8 cellular contexts compared by ENCODE assay signal in genomic region chr1:88683848-88684481, GRCh38. TPM values are rescaled to one million over a fixed set of nuclear protein-coding genes. Genes with fewer than 3 reads are reported as not detected.
DNase-seq lines count a peak whose midpoint lies in the region; ATAC-seq and TF ChIP-seq lines count a peak whose summit lies in the region.

Gene PKN2 (plus strand): TSS chr1:88684273. CDS start chr1:88684581, 308 bp downstream.

- no peaks in the 10 kb centered on the region for H3K4me1 ChIP-seq in IMR-90 (ENCODE audit: control insufficient read depth, insufficient read depth, low read length)
- H3K4me1 ChIP-seq in OCI-LY7 (ENCODE audit: insufficient read depth, low read length, poor library complexity, severe bottlenecking), result peaks cover 20% of the 10 kb centered on the region

- DNase-seq in DMS114 treated with DMSO at 0.1 percent for 48 hours (lab: John Stamatoyannopoulos, UW; ENCODE audit: unreplicated experiment), result peak; percentile 95
- DNase-seq in IMR-90, result peak; percentile 98
- peak; percentile 99 for DNase-seq in OCI-LY7 (ENCODE audit: low spot score)
- DNase-seq in activated T-cell treated with anti-CD3 and anti-CD28 coated beads for 1 hour (ENCODE audit: low read depth), result peak; percentile 96
- DNase-seq in endothelial cell (ENCODE audit: low spot score), result peak; percentile 98
- DNase-seq in midbrain (lab: John Stamatoyannopoulos, UW), result peak; percentile 97
- DNase-seq in stimulated activated CD8-positive, alpha-beta memory T cell treated with anti-CD3 and anti-CD28 coated beads, Interleukin-2, amount 100 ng/mL, for 1 hour (ENCODE audit: low read depth in 2 of 2), result peak; percentile 94 to 95

- dilution Hi-C loops in IMR-90 (cut with HindIII; ENCODE audit: low sequenced_read_pairs, unreplicated experiment), result no loop called here

- peak within 1 kb of the TSS; percentile 87 for H3K23ac ChIP-seq in IMR-90 (ENCODE audit: low read depth, low read length)

- ATAC-seq in GM21528 (IDR thresholded peaks at IDR 0.05; ENCODE audit: low FRiP score, unreplicated experiment), result peak; percentile 91
- peak; percentile 97 for ATAC-seq in IMR-90 (ENCODE audit: low read depth)

- 0 out of 2 replicates have a peak, but pooled peaks have one; percentile 6 for TF ChIP-seq RAD21 in IMR-90 (IDR thresholded peaks at IDR 0.05; ENCODE audit: low read length)

- CTCF ChIA-PET in IMR-90 (lab: Yijun Ruan, JAX) (interaction anchor here (1.0 to 2.6 kb wide), 4 partner anchors 10 to 28 kb away, joined by 4 to 10 read pairs (median 5); no protein-coding TSS in a partner anchor), OCI-LY7 (lab: Charles Lee; ENCODE audit: unreplicated experiment) (interaction anchor here (0.6 to 1.6 kb wide), 4 partner anchors 8 to 207 kb away, joined by 3 to 4 read pairs (median 3); partner anchors contain the start of gene GTF2B)

- peak within 1 kb of the TSS; percentile 34 for H4K5ac ChIP-seq in IMR-90 (ENCODE audit: low read depth, low read length)

- peak within 1 kb of the TSS; percentile 81 for H2AK9ac ChIP-seq in IMR-90 (replicated peaks; ENCODE audit: low read depth, low read length, poor library complexity)

- peak within 1 kb of the TSS; percentile 93 for H2AFZ ChIP-seq in IMR-90 (replicated peaks; ENCODE audit: low read length, poor library complexity)
- H2AFZ ChIP-seq in OCI-LY7 (ENCODE audit: low read length), result peak within 1 kb of the TSS; percentile 88

- H3K27ac ChIP-seq in IMR-90 (ENCODE audit: insufficient read depth, low read length) (peak within 1 kb of the TSS; percentile 86), OCI-LY7 (ENCODE audit: low read depth, low read length, poor library complexity, severe bottlenecking) (peak within 1 kb of the TSS; percentile 87)

- no peaks in the 10 kb centered on the region for H3K9me3 Mint-ChIP-seq in endothelial cell (ENCODE audit: unreplicated experiment)

- in situ Hi-C loops in IMR-90 (cut with MboI; ENCODE audit: low sequenced_read_pairs), result no loop called here

- peak within 1 kb of the TSS; percentile 44 to 90 for H4K8ac ChIP-seq in IMR-90 (ENCODE audit: low read depth in 2 of 2, low read length in 2 of 2)

- H2BK5ac ChIP-seq in IMR-90 (ENCODE audit: low read depth, low read length, poor library complexity, severe bottlenecking), result peak within 1 kb of the TSS; percentile 75

- peaks cover 7 to 25% of the 10 kb centered on the region in 2 experiments; a peak in 3 of 4 replicates for H3K79me1 ChIP-seq in IMR-90 (ENCODE audit: low read depth in 1 of 2, low read length in 2 of 2)

- peak within 1 kb of the TSS; percentile 90 for H3K56ac ChIP-seq in IMR-90 (ENCODE audit: extremely low read depth, insufficient read depth, low read length)

- 3% methylated on average over 8 of the region's 58 CpGs; no CpG with 5 or more reads in 1 of the 2 experiments for WGBS in IMR-90 (ENCODE audit: extremely low coverage in 2 of 2, insufficient read length in 1 of 2), 2 experiments

- H2BK20ac ChIP-seq in IMR-90 (ENCODE audit: low read depth, low read length), result 0 out of 2 replicates have a peak within 1 kb of the TSS, but pooled peaks have one; percentile 12

- H3K27ac Mint-ChIP-seq in endothelial cell (ENCODE audit: unreplicated experiment), result peak within 1 kb of the TSS; percentile 96

- H3K4me2 ChIP-seq in IMR-90 (ENCODE audit: low read depth, low read length), result peak within 1 kb of the TSS; percentile 90
- peak within 1 kb of the TSS; percentile 98 for H3K4me2 ChIP-seq in OCI-LY7 (ENCODE audit: low read length)

- no peak within 1 kb of the TSS; the same call in 1 of the 2 replicates for H2AK5ac ChIP-seq in IMR-90 (ENCODE audit: low read depth, low read length)

- H3K27me3 ChIP-seq in IMR-90 (ENCODE audit: control insufficient read depth, insufficient read depth, low read length), result no peaks in the 10 kb centered on the region

- H3K9me1 ChIP-seq in IMR-90 (ENCODE audit: insufficient read depth, low read length), result no peaks in the 10 kb centered on the region

- H3K79me2 ChIP-seq in OCI-LY7 (ENCODE audit: insufficient read depth, low read depth, low read length), result peaks cover 51% of the 10 kb centered on the region

- no peaks in the 10 kb centered on the region for H3K36me3 ChIP-seq in IMR-90 (ENCODE audit: control insufficient read depth, insufficient read depth, low read length)
- H3K36me3 ChIP-seq in OCI-LY7 (ENCODE audit: insufficient read depth, low read length), result peaks cover 19% of the 10 kb centered on the region

- BruUV-seq in IMR-90 (replicated peaks; lab: Mats Ljungman, UMichigan) (no TSS peak), OCI-LY7 (replicated peaks; lab: Mats Ljungman, UMichigan) (no TSS peak)

- POLR2A ChIA-PET in IMR-90 (lab: Charles Lee; ENCODE audit: unreplicated experiment) (interaction anchor here (0.6 to 0.7 kb wide), 2 partner anchors 10 to 1344 kb away, joined by 5 to 8 read pairs; no protein-coding TSS in a partner anchor), OCI-LY7 (lab: Charles Lee) (interaction anchor here (0.6 to 5.9 kb wide), 23 partner anchors 9 to 1250 kb away, joined by 3 to 43 read pairs (median 5); partner anchors contain the start of gene GTF2B)

- peak within 1 kb of the TSS; percentile 86 for H3K4ac ChIP-seq in IMR-90 (ENCODE audit: low read depth, low read length)

- peak within 1 kb of the TSS; percentile 75 for H3K4me3 ChIP-seq in IMR-90 (ENCODE audit: insufficient read depth, low read depth, low read length)
- peak within 1 kb of the TSS; percentile 90 for H3K4me3 ChIP-seq in OCI-LY7 (ENCODE audit: low read depth, low read length, poor library complexity, severe bottlenecking)

- no peaks in the 10 kb centered on the region for H3K9me2 ChIP-seq in OCI-LY7 (ENCODE audit: insufficient read depth, low read length)

- no peaks in the 10 kb centered on the region for H3K27me3 Mint-ChIP-seq in endothelial cell (ENCODE audit: unreplicated experiment)

- TF ChIP-seq CTCF in IMR-90 (conservative IDR thresholded peaks at IDR 0.05; ENCODE audit: low read depth, low read length) (peak; percentile 31), OCI-LY7 (conservative IDR thresholded peaks at IDR 0.05; ENCODE audit: low read length) (no peak), endothelial cell (IDR thresholded peaks at IDR 0.05; ENCODE audit: unreplicated experiment) (peak; percentile 16)

- peak within 1 kb of the TSS; percentile 76 for H2BK120ac ChIP-seq in IMR-90 (ENCODE audit: low read depth, low read length)

- peak within 1 kb of the TSS; percentile 91 for H3K14ac ChIP-seq in IMR-90 (replicated peaks; ENCODE audit: low read depth, low read length)

- H2BK15ac ChIP-seq in IMR-90 (ENCODE audit: low read depth, low read length), result peak within 1 kb of the TSS; percentile 59; the same call in 2 of the 3 replicates

- H3K18ac ChIP-seq in IMR-90 (ENCODE audit: low read depth, low read length), result peak within 1 kb of the TSS; percentile 13

- no peaks in the 10 kb centered on the region for H3K9me3 ChIP-seq in IMR-90 (ENCODE audit: control insufficient read depth, insufficient read depth, low read length)
- no peaks in the 10 kb centered on the region for H3K9me3 ChIP-seq in OCI-LY7 (ENCODE audit: low read length)

- peak within 1 kb of the TSS; percentile 91 for H3K9ac ChIP-seq in IMR-90 (ENCODE audit: low read depth, low read length)

- peak; percentile 81 for TF ChIP-seq POLR2A in IMR-90 (IDR thresholded peaks at IDR 0.05; ENCODE audit: low read depth, low read length)

- H3K4me3 Mint-ChIP-seq in endothelial cell (ENCODE audit: unreplicated experiment), result peak within 1 kb of the TSS; percentile 99

- peak within 1 kb of the TSS; percentile 68 for H4K91ac ChIP-seq in IMR-90 (ENCODE audit: insufficient read depth, low read depth, low read length)

- H4K20me1 ChIP-seq in IMR-90 (ENCODE audit: insufficient read depth, low read length) (no peaks in the 10 kb centered on the region), OCI-LY7 (ENCODE audit: insufficient read depth, low read length) (peaks cover 27% of the 10 kb centered on the region)

- H3K36me3 Mint-ChIP-seq in endothelial cell (ENCODE audit: low read depth, unreplicated experiment), result no peaks in the 10 kb centered on the region

- intact Hi-C loops in IMR-90 (cut with micrococcal nuclease) (loop anchor here (2.0 kb wide), 2 partner anchors 47 to 193 kb away; no protein-coding TSS in a partner anchor), OCI-LY7 (cut with micrococcal nuclease; ENCODE audit: unreplicated experiment) (loop anchor here (1.0 to 2.0 kb wide), 2 partner anchors 207 to 1349 kb away; partner anchors contain the start of gene GTF2B)

- peaks cover 13% of the 10 kb centered on the region for H3K4me1 Mint-ChIP-seq in endothelial cell (ENCODE audit: unreplicated experiment)

TF ChIP-seq in IMR-90, 13 proteins besides CTCF, POLR2A, EP300 and RAD21 (continues in another document):
- TF ChIP-seq SMC3 (IDR thresholded peaks at IDR 0.05; ENCODE audit: low read depth, low read length) (no peak), MAZ (IDR thresholded peaks at IDR 0.05; ENCODE audit: borderline replicate concordance, low read depth, low read length) (peak; percentile 91; the same call in 1 of the 2 replicates), BHLHE40 (IDR thresholded peaks at IDR 0.05; ENCODE audit: low read depth, low read length) (peak; percentile 82), MXI1 (IDR thresholded peaks at IDR 0.05; ENCODE audit: borderline replicate concordance, low read depth, low read length) (peak; percentile 87; the same call in 1 of the 2 replicates), MAFK (IDR thresholded peaks at IDR 0.05; ENCODE audit: low read depth, low read length) (no peak), USF2 (IDR thresholded peaks at IDR 0.05; ENCODE audit: low read depth, low read length) (peak; percentile 98), CEBPB (IDR thresholded peaks at IDR 0.05; ENCODE audit: low read depth, low read length) (no peak)

RNA-seq across cellular contexts. Expression of gene PKN2, which starts in this region (rescaled TPM):
- total RNA-seq in IMR-90 (2012; rRNA removed) (22.2 and 40.8 TPM in 2 replicates), OCI-LY7 (2022) (28.2 and 31.4 TPM in 2 replicates), endothelial cell (ENCODE audit: unreplicated experiment) (51.0 TPM)
- polyA plus RNA-seq in IMR-90 (2012; rRNA removed), result 9.9 and 12.7 TPM in 2 replicates
- polyA plus RNA-seq in IMR-90 (2012; cell fraction: cytosol; rRNA removed), result 1.1 and 1.4 TPM in 2 replicates
- polyA plus RNA-seq in IMR-90 (2012; cell fraction: nucleus; rRNA removed; ENCODE audit: low replicate concordance), result 2.8 and 30.9 TPM in 2 replicates
- total RNA-seq in OCI-LY7 (2014; rRNA removed; shearing (Covaris generic)), result 19.3 and 22.3 TPM in 2 replicates

Comparison
In these comparisons a context has a peak if more than half of its experiments do, and no peak if none do; other contexts are left out.
1. Peak in every context shown above with its lines: DNase-seq, ATAC-seq, H3K4me3 ChIP-seq and H3K27ac ChIP-seq.